In genomic region chr2:57701391-57701791, GRCh38 we compare ENCODE assay signal across 17 cellular contexts.
A peak's percentile ranks its signal among the peaks of the same experiment; 100 is the strongest.
DNase-seq lines count a peak whose midpoint lies in the region; ATAC-seq, FAIRE-seq and TF ChIP-seq lines count a peak whose summit lies in the region.
"Had no signal": no experiment of that assay in that cellular context is flagged by ENCODE, and none has a peak within 500 bp of the region (broad histone marks: within the 10 kb centered on the region; RNA-seq: fewer than 3 reads in every experiment).

No MANE protein-coding gene starts in this region.

- H3K4me1 Mint-ChIP-seq in activated CD4-positive, alpha-beta memory T cell treated with anti-CD3 and anti-CD28 coated beads for 36 hours (ENCODE audit: low read depth) = no peaks in the 10 kb centered on the region

- CTCF ChIA-PET in A549 (lab: Yijun Ruan, JAX) = interaction anchor here (1.3 kb wide), 1 partner anchor 11 kb away, joined by 4 read pairs; no protein-coding TSS in a partner anchor
- CTCF ChIA-PET in activated CD4-positive, alpha-beta memory T cell treated with anti-CD3 and anti-CD28 coated beads for 36 hours (lab: Charles Lee) = no interaction called here

- WGBS in A549 (ENCODE audit: missing lambda C conversion rate) = 45% methylated on average over 5 of the region's 5 CpGs

- no peaks in the 10 kb centered on the region for H3K9me3 Mint-ChIP-seq in activated CD4-positive, alpha-beta memory T cell treated with anti-CD3 and anti-CD28 coated beads for 36 hours
- H3K9me3 Mint-ChIP-seq: activated CD8-positive, alpha-beta T cell treated with anti-CD3 and anti-CD28 coated beads for 36 hours had no signal

- no peak for TF ChIP-seq EP300 in A549 (IDR thresholded peaks at IDR 0.05)

- no peak overlapping the region for H3K27ac ChIP-seq in A549
- H3K27ac ChIP-seq: parathyroid adenoma, thoracic aorta had no signal

- H3K27ac Mint-ChIP-seq in activated CD4-positive, alpha-beta memory T cell treated with anti-CD3 and anti-CD28 coated beads for 36 hours = no peak overlapping the region
- H3K27ac Mint-ChIP-seq: activated CD8-positive, alpha-beta T cell treated with anti-CD3 and anti-CD28 coated beads for 36 hours had no signal

- no peaks in the 10 kb centered on the region for H3K36me3 Mint-ChIP-seq in activated CD4-positive, alpha-beta memory T cell treated with anti-CD3 and anti-CD28 coated beads for 36 hours

- H3K27me3 Mint-ChIP-seq in activated CD4-positive, alpha-beta memory T cell treated with anti-CD3 and anti-CD28 coated beads for 36 hours = no peaks in the 10 kb centered on the region
- H3K27me3 Mint-ChIP-seq: activated CD8-positive, alpha-beta T cell treated with anti-CD3 and anti-CD28 coated beads for 36 hours had no signal

- TF ChIP-seq RAD21 in A549 (conservative IDR thresholded peaks at IDR 0.05 in 1 of 2, IDR thresholded peaks at IDR 0.05 in 1 of 2) = no peak

- DNase-seq in A549 (ENCODE audit: low read depth in 1 of 2, low spot score in 1 of 2) (peak in 1 of 2 experiments; percentile 10), H54 (ENCODE audit: insufficient read length, low spot score) (no peak), astrocyte of the hippocampus (ENCODE audit: low read depth, low spot score) (peak; percentile 82), kidney tubule cell (ENCODE audit: low spot score) (peak; percentile 45), NOMO-1 (lab: John Stamatoyannopoulos, UW; ENCODE audit: unreplicated experiment in 2 of 2) (no peak)
- DNase-seq in activated CD4-positive, alpha-beta memory T cell treated with anti-CD3 and anti-CD28 coated beads for 36 hours = no peak
- DNase-seq: activated CD8-positive, alpha-beta T cell treated with anti-CD3 and anti-CD28 coated beads for 36 hours; activated naive CD4-positive, alpha-beta T cell; NCI-H2081; NCI-H748 treated with DMSO at 0.1 percent for 48 hours; SHP77 treated with DMSO at 0.1 percent for 48 hours; stimulated activated CD4-positive, alpha-beta T cell treated with anti-CD3 and anti-CD28 coated beads, Interleukin-15, amount 100 ng/mL, for 24 hours had no signal

- no peaks in the 10 kb centered on the region for H3K9me3 ChIP-seq in A549
- H3K9me3 ChIP-seq: thoracic aorta had no signal

- TF ChIP-seq CTCF in A549 (IDR thresholded peaks at IDR 0.05) = no peak

- TF ChIP-seq POLR2A in A549 (IDR thresholded peaks at IDR 0.05; ENCODE audit: low read length) (no peak), H54 (IDR thresholded peaks at IDR 0.05; ENCODE audit: low read depth, low read length) (no peak)

- POLR2A ChIA-PET in A549 (lab: Yijun Ruan, JAX) = no interaction called here
- POLR2A ChIA-PET in activated CD4-positive, alpha-beta memory T cell treated with anti-CD3 and anti-CD28 coated beads for 36 hours (lab: Charles Lee) = no interaction called here

- ATAC-seq in A549 (no peak; a peak in 1 of 6 replicates), HG02678 (IDR thresholded peaks at IDR 0.05; ENCODE audit: unreplicated experiment) (no peak), GM19023 (IDR thresholded peaks at IDR 0.05; ENCODE audit: unreplicated experiment) (no peak)
- ATAC-seq: activated CD8-positive, alpha-beta T cell treated with anti-CD3 and anti-CD28 coated beads for 36 hours; GM12878 had no signal

- H3K4me3 Mint-ChIP-seq in activated CD4-positive, alpha-beta memory T cell treated with anti-CD3 and anti-CD28 coated beads for 36 hours = no peak overlapping the region
- H3K4me3 Mint-ChIP-seq: activated CD8-positive, alpha-beta T cell treated with anti-CD3 and anti-CD28 coated beads for 36 hours had no signal

- FAIRE-seq in A549 (lab: Jason Lieb, UNC) (no peak), H54 (lab: Jason Lieb, UNC) (peak; percentile 78)
- FAIRE-seq: GM12878 had no signal

- intact Hi-C loops in activated CD4-positive, alpha-beta memory T cell treated with anti-CD3 and anti-CD28 coated beads for 36 hours (cut with micrococcal nuclease) = no loop called here

- H3K4me1 ChIP-seq in A549 = peaks cover 9% of the 10 kb centered on the region; the same call in 1 of the 3 replicates
- H3K4me1 ChIP-seq: parathyroid adenoma had no signal

- peak overlapping the region; percentile 12; the same call in 2 of the 3 replicates for H3K4me2 ChIP-seq in A549

- H3K4me3 ChIP-seq in A549 = no peak overlapping the region
- H3K4me3 ChIP-seq: GM12878, thoracic aorta had no signal

TF ChIP-seq in A549, 52 proteins besides CTCF, POLR2A, EP300 and RAD21:
- no peak for TF ChIP-seq KDM1A (IDR thresholded peaks at IDR 0.05; ENCODE audit: low read depth)
- TF ChIP-seq, protein P1, sequence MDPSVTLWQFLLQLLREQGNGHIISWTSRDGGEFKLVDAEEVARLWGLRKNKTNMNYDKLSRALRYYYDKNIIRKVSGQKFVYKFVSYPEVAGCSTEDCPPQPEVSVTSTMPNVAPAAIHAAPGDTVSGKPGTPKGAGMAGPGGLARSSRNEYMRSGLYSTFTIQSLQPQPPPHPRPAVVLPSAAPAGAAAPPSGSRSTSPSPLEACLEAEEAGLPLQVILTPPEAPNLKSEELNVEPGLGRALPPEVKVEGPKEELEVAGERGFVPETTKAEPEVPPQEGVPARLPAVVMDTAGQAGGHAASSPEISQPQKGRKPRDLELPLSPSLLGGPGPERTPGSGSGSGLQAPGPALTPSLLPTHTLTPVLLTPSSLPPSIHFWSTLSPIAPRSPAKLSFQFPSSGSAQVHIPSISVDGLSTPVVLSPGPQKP (IDR thresholded peaks at IDR 0.05; ENCODE audit: low read depth, low read length) = no peak
- TF ChIP-seq EHF (CRISPR knock-in tag; IDR thresholded peaks at IDR 0.05) = no peak
- TF ChIP-seq HOXA7 (CRISPR knock-in tag; IDR thresholded peaks at IDR 0.05) = no peak
- TF ChIP-seq ESRRA (IDR thresholded peaks at IDR 0.05; ENCODE audit: borderline replicate concordance, low read length) = no peak
- no peak for TF ChIP-seq ZNF302 (CRISPR knock-in tag; IDR thresholded peaks at IDR 0.05)
- TF ChIP-seq RARB (CRISPR knock-in tag; IDR thresholded peaks at IDR 0.05) = no peak
- no peak for TF ChIP-seq FOSB (CRISPR knock-in tag; IDR thresholded peaks at IDR 0.05)
- no peak for TF ChIP-seq NR3C1 (IDR thresholded peaks at IDR 0.05)

Comparison
In these comparisons a context has a peak if more than half of its experiments do, and no peak if none do; other contexts are left out.
1. DNase-seq: peak in astrocyte of the hippocampus (single experiment) and kidney tubule cell (single experiment); none in H54 (single experiment), NOMO-1 (0 of 2) and activated CD4-positive, alpha-beta memory T cell treated with anti-CD3 and anti-CD28 coated beads for 36 hours (single experiment).